Comparison of ENCODE assay signal across 1 cellular context in genomic region chr11:120079750-120080610, GRCh38.
A peak's percentile ranks its signal among the peaks of the same experiment; 100 is the strongest.
TF ChIP-seq lines count a peak whose summit lies in the region.

No MANE protein-coding gene starts in this region.

TF ChIP-seq in H1, 55 proteins besides CTCF, POLR2A, EP300 and RAD21 (continued from another document):
- peak; percentile 98 for TF ChIP-seq E2F6 (IDR thresholded peaks at IDR 0.05)
- TF ChIP-seq MAFK (IDR thresholded peaks at IDR 0.05; ENCODE audit: low read depth, low read length) = no peak
- TF ChIP-seq TCF12 (IDR thresholded peaks at IDR 0.05; ENCODE audit: low read depth, low read length) = 0 out of 2 replicates have a peak, but pooled peaks have one; percentile 25
- 0 out of 2 replicates have a peak, but pooled peaks have one; percentile 16 for TF ChIP-seq GABPA (IDR thresholded peaks at IDR 0.05; ENCODE audit: borderline replicate concordance, insufficient read depth, low read length)
- 0 out of 2 replicates have a peak, but pooled peaks have one; percentile 27 for TF ChIP-seq EGR1 (IDR thresholded peaks at IDR 0.05; ENCODE audit: borderline replicate concordance, low read depth, low read length)
- no peak for TF ChIP-seq EZH2 (IDR thresholded peaks at IDR 0.05; ENCODE audit: low read depth, low read length, severe bottlenecking)
- TF ChIP-seq MAX (IDR thresholded peaks at IDR 0.05) = peak; percentile 94
- TF ChIP-seq KDM1A (IDR thresholded peaks at IDR 0.05; ENCODE audit: borderline replicate concordance, low read length) = no peak
- no peak for TF ChIP-seq RXRA (IDR thresholded peaks at IDR 0.05; ENCODE audit: insufficient read depth, low read depth, low read length)
- TF ChIP-seq SIX5 (IDR thresholded peaks at IDR 0.05; ENCODE audit: low read depth, low read length) = no peak
- 0 out of 2 replicates have a peak, but pooled peaks have one; percentile 26 for TF ChIP-seq YY1 (IDR thresholded peaks at IDR 0.05; ENCODE audit: low read depth, low read length)
- no peak for TF ChIP-seq SRF (IDR thresholded peaks at IDR 0.05; ENCODE audit: low read depth, low read length)
TF ChIP-seq in H1: peak in this region for 6.
